8 cellular contexts compared by ENCODE assay signal in genomic region chr1:205456383-205456867, GRCh38. TPM values are rescaled to one million over a fixed set of nuclear protein-coding genes. Genes with fewer than 3 reads are reported as not detected.
A peak's percentile ranks its signal among the peaks of the same experiment; 100 is the strongest.
DNase-seq lines count a peak whose midpoint lies in the region; ATAC-seq, FAIRE-seq and TF ChIP-seq lines count a peak whose summit lies in the region.
"Had no signal": no experiment of that assay in that cellular context is flagged by ENCODE, and none has a peak within 500 bp of the region (broad histone marks: within the 10 kb centered on the region; RNA-seq: fewer than 3 reads in every experiment).

No MANE protein-coding gene starts in this region.

- TF ChIP-seq CTCF in colonic mucosa (IDR thresholded peaks at IDR 0.05): no peak
- TF ChIP-seq CTCF in neural progenitor cell (IDR thresholded peaks at IDR 0.05): peak; percentile 35

- no peaks in the 10 kb centered on the region for H3K9me3 Mint-ChIP-seq in neural progenitor cell

- peak overlapping the region; percentile 95 for H3K4me3 Mint-ChIP-seq in neural progenitor cell

- H2AFZ ChIP-seq in neural progenitor cell (replicated peaks): no peak overlapping the region

- H3K27ac ChIP-seq in colonic mucosa: no peak overlapping the region
- peak overlapping the region; percentile 81 for H3K27ac ChIP-seq in neural progenitor cell
- H3K27ac ChIP-seq: sigmoid colon had no signal

- H3K4me3 ChIP-seq in colonic mucosa (peak overlapping the region; percentile 19), neural progenitor cell (peak overlapping the region; percentile 85)

- H3K27me3 ChIP-seq in colonic mucosa (peaks cover 63% of the 10 kb centered on the region), neural progenitor cell (peaks cover under 1% of the 10 kb centered on the region)

- FAIRE-seq in GM12891 (lab: Jason Lieb, UNC): no peak

- intact Hi-C loops in colonic mucosa (cut with DNase I): no loop called here

- DNase-seq in DMS53 (lab: John Stamatoyannopoulos, UW) (peak; percentile 87), colonic mucosa (no peak), neural progenitor cell (ENCODE audit: low spot score) (peak; percentile 72), RKO (ENCODE audit: low spot score) (no peak), GM12891 (ENCODE audit: insufficient read length, low spot score) (no peak)
- DNase-seq: sigmoid colon had no signal

- H3K27me3 Mint-ChIP-seq in neural progenitor cell (ENCODE audit: insufficient read depth, low read depth): peaks cover 14% of the 10 kb centered on the region

- H3F3A ChIP-seq in neural progenitor cell (ENCODE audit: low read depth): peaks cover 84% of the 10 kb centered on the region

- H4K20me1 ChIP-seq in neural progenitor cell (ENCODE audit: low read depth): peaks cover 60% of the 10 kb centered on the region

- H3K9me3 ChIP-seq in colonic mucosa (no peaks in the 10 kb centered on the region), neural progenitor cell (ENCODE audit: low read depth) (no peaks in the 10 kb centered on the region)
- H3K9me3 ChIP-seq: sigmoid colon had no signal

- H3K4me1 ChIP-seq in colonic mucosa (peaks cover 11% of the 10 kb centered on the region), neural progenitor cell (peaks cover 52% of the 10 kb centered on the region)

- H3K4me2 ChIP-seq in neural progenitor cell: peak overlapping the region; percentile 86

- no peak for TF ChIP-seq EP300 in Ishikawa (IDR thresholded peaks at IDR 0.05; ENCODE audit: borderline replicate concordance)

- peaks cover 41% of the 10 kb centered on the region for H3K79me2 ChIP-seq in neural progenitor cell (ENCODE audit: low read depth)

- H3K27ac Mint-ChIP-seq in neural progenitor cell: peak overlapping the region; percentile 88

- TF ChIP-seq POLR2A in GM12891 (IDR thresholded peaks at IDR 0.05; ENCODE audit: low read depth, low read length): no peak

- no peak for ATAC-seq in GM19395 (IDR thresholded peaks at IDR 0.05; ENCODE audit: unreplicated experiment)

- no peak for TF ChIP-seq RAD21 in Ishikawa (IDR thresholded peaks at IDR 0.05; ENCODE audit: low read depth)

- H3K36me3 ChIP-seq in colonic mucosa (no peaks in the 10 kb centered on the region), neural progenitor cell (no peaks in the 10 kb centered on the region)
- H3K36me3 ChIP-seq: sigmoid colon had no signal

- H3K36me3 Mint-ChIP-seq in neural progenitor cell: peaks cover 5% of the 10 kb centered on the region

- peaks cover 46% of the 10 kb centered on the region for H3K4me1 Mint-ChIP-seq in neural progenitor cell

- H3K9ac ChIP-seq in colonic mucosa (ENCODE audit: low read depth in 2 of 2, low read length in 2 of 2) (no peak overlapping the region), neural progenitor cell (peak overlapping the region; percentile 29)

TF ChIP-seq in Ishikawa, 13 proteins besides CTCF, POLR2A, EP300 and RAD21:
- TF ChIP-seq CREB1 (IDR thresholded peaks at IDR 0.05; ENCODE audit: low read depth) (no peak), ZBTB7A (IDR thresholded peaks at IDR 0.05; ENCODE audit: low read depth) (no peak), NFIC (IDR thresholded peaks at IDR 0.05) (no peak), MAX (IDR thresholded peaks at IDR 0.05) (peak; percentile 12; the same call in 1 of the 2 replicates), USF1 (IDR thresholded peaks at IDR 0.05) (no peak)
TF ChIP-seq in Ishikawa: peak in this region for 1.

TF ChIP-seq in GM12891, 5 proteins besides CTCF, POLR2A, EP300 and RAD21:
- no peak for TF ChIP-seq POLR2AphosphoS5 (IDR thresholded peaks at IDR 0.05; ENCODE audit: low read depth, low read length)
- no peak for TF ChIP-seq TAF1 (IDR thresholded peaks at IDR 0.05; ENCODE audit: low read depth, low read length)
- no peak for TF ChIP-seq PAX5 (IDR thresholded peaks at IDR 0.05; ENCODE audit: insufficient read depth, low read length, severe bottlenecking)
- no peak for TF ChIP-seq POU2F2 (IDR thresholded peaks at IDR 0.05; ENCODE audit: low read depth, low read length)
- no peak for TF ChIP-seq SPI1 (IDR thresholded peaks at IDR 0.05; ENCODE audit: low read depth, low read length)

RNA-seq across cellular contexts. Expression of gene BLACAT1, which starts 0.6 kb away (rescaled TPM):
- total RNA-seq in colonic mucosa: under 1 TPM; 0.20 to 0.37 TPM
- total RNA-seq in neural progenitor cell (ENCODE audit: low replicate concordance): 13.9 and 25.7 TPM in 2 replicates
- not detected for polyA plus RNA-seq in GM12891 (2012; ENCODE audit: low read depth, missing spikeins)

RNA-seq across cellular contexts. Expression of gene LEMD1, which starts 34.6 kb away (rescaled TPM):
- 1 to 10 TPM in 1 of 2 donors, under 1 TPM in 1; 0.77 to 1.1 TPM for total RNA-seq in colonic mucosa
- total RNA-seq in neural progenitor cell (ENCODE audit: low replicate concordance): 15.0 and 79.0 TPM in 2 replicates
- polyA plus RNA-seq in GM12891 (2012; ENCODE audit: low read depth, missing spikeins): 0.18 TPM
- total RNA-seq: sigmoid colon had no signal

RNA-seq across cellular contexts. Expression of gene CDK18, which starts 48.0 kb away (rescaled TPM):
- total RNA-seq in colonic mucosa: 10 to 100 TPM; 27.9 to 46.0 TPM
- total RNA-seq in neural progenitor cell (ENCODE audit: low replicate concordance): 14.1 and 25.5 TPM in 2 replicates
- polyA plus RNA-seq in GM12891 (2012; ENCODE audit: low read depth, missing spikeins): 0.15 TPM

Comparison
In these comparisons a context has a peak if more than half of its experiments do, and no peak if none do; other contexts are left out.
1. DNase-seq: peak in DMS53 (single experiment) and neural progenitor cell (single experiment); none in colonic mucosa (single experiment), RKO (single experiment) and GM12891 (single experiment).
2. RNA of gene BLACAT1, which starts 0.6 kb away (total RNA-seq): 13.9 to 25.7 TPM in neural progenitor cell; 0.20 to 0.37 TPM in colonic mucosa; every median in the first group is over 10 times any median in the second.